In the genomic region with DNA sequence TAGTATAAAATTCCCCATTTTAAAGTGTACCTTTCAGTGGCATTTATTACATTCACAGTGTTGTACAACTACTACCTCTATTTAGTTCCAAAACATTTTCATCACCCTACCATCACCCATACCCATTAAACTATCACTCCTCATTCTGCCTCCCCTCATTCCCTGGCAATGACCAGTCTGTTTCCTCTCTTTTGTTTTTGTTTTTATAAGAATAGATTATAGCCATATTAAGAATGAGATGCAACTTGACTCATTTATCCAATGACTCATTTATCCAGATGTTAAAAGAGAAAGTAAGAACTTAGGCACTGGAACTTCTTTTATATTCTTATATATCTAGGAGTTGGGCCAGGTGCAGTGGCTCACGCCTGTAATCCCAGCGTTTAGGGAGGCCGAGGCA, we compare ENCODE assay signal across 19 cellular contexts.
A peak's percentile ranks its signal among the peaks of the same experiment; 100 is the strongest.
DNase-seq lines count a peak whose midpoint lies in the region; ATAC-seq and TF ChIP-seq lines count a peak whose summit lies in the region.
"Had no signal": no experiment of that assay in that cellular context is flagged by ENCODE, and none has a peak within 500 bp of the region (broad histone marks: within the 10 kb centered on the region; RNA-seq: fewer than 3 reads in every experiment).

No MANE protein-coding gene starts in this region.

- H3K4me1 Mint-ChIP-seq in HFFc6 (ENCODE audit: low read depth): peaks cover 40% of the 10 kb centered on the region
- H3K4me1 Mint-ChIP-seq: activated CD4-positive, alpha-beta T cell treated with anti-CD3 and anti-CD28 coated beads, Interleukin-2, amount 10 ng/mL, durations not matched to agents 24 days and 14 days; naive B cell had no signal

- no peak overlapping the region for H3K27ac Mint-ChIP-seq in HFFc6
- H3K27ac Mint-ChIP-seq: activated CD4-positive, alpha-beta T cell treated with anti-CD3 and anti-CD28 coated beads, Interleukin-2, amount 10 ng/mL, durations not matched to agents 24 days and 14 days; activated naive CD4-positive, alpha-beta T cell treated with anti-CD3 and anti-CD28 coated beads, Interleukin-2, amount 50 U/mL, for 72 hours; naive B cell; progenitor cell of endocrine pancreas; T-helper 2 cell treated with Interferon-gamma antibody and Interleukin-4, amounts not matched to agents 5 μg/mL and 100 μg/mL, for 36 hours had no signal

- H3K79me2 ChIP-seq in ACC112 (ENCODE audit: control insufficient read depth, insufficient read depth, low read length, unreplicated experiment): no peaks in the 10 kb centered on the region

- H3K36me3 ChIP-seq in ACC112 (ENCODE audit: insufficient read depth, low read length): no peaks in the 10 kb centered on the region
- no peaks in the 10 kb centered on the region for H3K36me3 ChIP-seq in uterus

- peaks cover 35% of the 10 kb centered on the region for H3K4me1 ChIP-seq in ACC112 (ENCODE audit: control insufficient read depth, insufficient read depth, low read length, unreplicated experiment)
- peaks cover 17% of the 10 kb centered on the region for H3K4me1 ChIP-seq in foreskin keratinocyte
- no peaks in the 10 kb centered on the region for H3K4me1 ChIP-seq in uterus

- H3K4me3 Mint-ChIP-seq in HFFc6: no peak overlapping the region
- H3K4me3 Mint-ChIP-seq: activated CD4-positive, alpha-beta T cell treated with anti-CD3 and anti-CD28 coated beads, Interleukin-2, amount 10 ng/mL, durations not matched to agents 24 days and 14 days; naive B cell; T-helper 2 cell treated with Interferon-gamma antibody and Interleukin-4, amounts not matched to agents 5 μg/mL and 100 μg/mL, for 36 hours had no signal

- no peaks in the 10 kb centered on the region for H3K9me3 ChIP-seq in uterus
- H3K9me3 ChIP-seq: A549, Caco-2 had no signal

- intact Hi-C loops in uterus (cut with DNase I; ENCODE audit: low total_unique reads): no loop called here

- in situ Hi-C loops in astrocyte of the spinal cord (cut with HindIII; ENCODE audit: low sequenced_read_pairs): no loop called here

- H3K9me3 Mint-ChIP-seq in HFFc6: peaks cover 5% of the 10 kb centered on the region
- H3K9me3 Mint-ChIP-seq: activated CD4-positive, alpha-beta T cell treated with anti-CD3 and anti-CD28 coated beads, Interleukin-2, amount 10 ng/mL, durations not matched to agents 24 days and 14 days; naive B cell; T-helper 2 cell treated with Interferon-gamma antibody and Interleukin-4, amounts not matched to agents 5 μg/mL and 100 μg/mL, for 36 hours had no signal

- H3K4me3 ChIP-seq in ACC112 (ENCODE audit: low read depth, low read length) (no peak overlapping the region), astrocyte of the spinal cord (ENCODE audit: low read depth, low read length) (no peak overlapping the region), uterus (no peak overlapping the region)
- H3K4me3 ChIP-seq: A549 had no signal

- no peaks in the 10 kb centered on the region for H3K36me3 Mint-ChIP-seq in HFFc6 (ENCODE audit: low read depth)
- H3K36me3 Mint-ChIP-seq: activated naive CD4-positive, alpha-beta T cell treated with anti-CD3 and anti-CD28 coated beads, Interleukin-2, amount 50 U/mL, for 72 hours; naive B cell had no signal

- ATAC-seq in foreskin keratinocyte: peak; percentile 88
- ATAC-seq: A549; activated naive CD4-positive, alpha-beta T cell treated with anti-CD3 and anti-CD28 coated beads, Interleukin-2, amount 50 U/mL, for 72 hours; Right ventricle myocardium inferior had no signal

- peak overlapping the region; percentile 44 for H3K27ac ChIP-seq in ACC112 (ENCODE audit: low read depth, low read length)
- no peak overlapping the region for H3K27ac ChIP-seq in foreskin keratinocyte
- no peak overlapping the region for H3K27ac ChIP-seq in uterus
- H3K27ac ChIP-seq: A549 had no signal

- TF ChIP-seq CTCF in HFFc6 (IDR thresholded peaks at IDR 0.05): no peak
- TF ChIP-seq CTCF in astrocyte of the spinal cord (IDR thresholded peaks at IDR 0.05; ENCODE audit: low read depth, low read length): no peak
- TF ChIP-seq CTCF in foreskin keratinocyte (conservative IDR thresholded peaks at IDR 0.05): no peak
- no peak for TF ChIP-seq CTCF in uterus (IDR thresholded peaks at IDR 0.05)

- DNase-seq in HFFc6 (peak; percentile 50), astrocyte of the spinal cord (ENCODE audit: low read depth, low spot score) (peak; percentile 85), foreskin keratinocyte (peak; percentile 72 to 86), T1000 (lab: John Stamatoyannopoulos, UW) (no peak), NCI-H1048 (lab: John Stamatoyannopoulos, UW) (no peak), uterus (no peak)
- no peak for DNase-seq in stimulated activated CD4-positive, alpha-beta T cell treated with anti-CD3 and anti-CD28 coated beads, Interleukin-2, amount 100 ng/mL, for 48 hours
- DNase-seq: activated CD4-positive, alpha-beta T cell treated with anti-CD3 and anti-CD28 coated beads, Interleukin-2, amount 10 ng/mL, durations not matched to agents 24 days and 14 days; activated T-cell treated with anti-CD3 and anti-CD28 coated beads for 4 hours; Caco-2; naive B cell; NCI-H1105 treated with DMSO at 0.1 percent for 48 hours; NK-92 treated with Interleukin-12 subunit alpha and Interleukin-12 subunit beta, amount 100 ng/mL, for 24 hours had no signal

- H2AFZ ChIP-seq in ACC112 (ENCODE audit: low read length, unreplicated experiment): no peak overlapping the region

- H3K27me3 ChIP-seq in ACC112 (ENCODE audit: insufficient read depth, low read length) (no peaks in the 10 kb centered on the region), foreskin keratinocyte (no peaks in the 10 kb centered on the region), uterus (no peaks in the 10 kb centered on the region)

- TF ChIP-seq POLR2A in uterus (IDR thresholded peaks at IDR 0.05): no peak

- no peaks in the 10 kb centered on the region; the same call in 1 of the 2 replicates for H3K27me3 Mint-ChIP-seq in HFFc6 (ENCODE audit: insufficient read depth)
- H3K27me3 Mint-ChIP-seq: activated CD4-positive, alpha-beta T cell treated with anti-CD3 and anti-CD28 coated beads, Interleukin-2, amount 10 ng/mL, durations not matched to agents 24 days and 14 days; progenitor cell of endocrine pancreas had no signal

Comparison
In these comparisons a context has a peak if more than half of its experiments do, and no peak if none do; other contexts are left out.
1. DNase-seq: peak in HFFc6 (single experiment), astrocyte of the spinal cord (single experiment) and foreskin keratinocyte (2 of 2); none in T1000 (single experiment), stimulated activated CD4-positive, alpha-beta T cell treated with anti-CD3 and anti-CD28 coated beads, Interleukin-2, amount 100 ng/mL, for 48 hours (0 of 2), NCI-H1048 (single experiment) and uterus (0 of 2).